In genomic region chr21:21397464-21397863, GRCh38 we compare ENCODE assay signal across 29 cellular contexts.
"Had no signal": no experiment of that assay in that cellular context is flagged by ENCODE, and none has a peak within 500 bp of the region (broad histone marks: within the 10 kb centered on the region; RNA-seq: fewer than 3 reads in every experiment).

No MANE protein-coding gene starts in this region.

- H3K27ac Mint-ChIP-seq: activated CD4-positive, alpha-beta memory T cell treated with anti-CD3 and anti-CD28 coated beads, Interleukin-2, amount 10 ng/mL, durations not matched to agents 7 days and 5 days; activated CD4-positive, alpha-beta T cell treated with anti-CD3 and anti-CD28 coated beads for 36 hours; activated CD4-positive, alpha-beta T cell treated with anti-CD3 and anti-CD28 coated beads, Interleukin-2, amount 10 ng/mL, durations not matched to agents 24 days and 14 days; activated naive CD4-positive, alpha-beta T cell treated with anti-CD3 and anti-CD28 coated beads for 36 hours; activated naive CD4-positive, alpha-beta T cell treated with anti-CD3 and anti-CD28 coated beads, Interleukin-2, amount 50 U/mL, for 24 hours; activated naive CD8-positive, alpha-beta T cell treated with anti-CD3 and anti-CD28 coated beads for 36 hours; activated naive CD8-positive, alpha-beta T cell treated with anti-CD3 and anti-CD28 coated beads, Interleukin-2, amount 50 U/mL, for 24 hours; activated T-cell treated with anti-CD3 and anti-CD28 coated beads, Interleukin-2, amount 50 U/mL, for 24 hours; activated T-cell treated with anti-CD3 and anti-CD28 coated beads, Interleukin-2, amount 50 U/mL, for 72 hours; activated T-helper 17 cell treated with anti-CD3 and anti-CD28 coated beads, Interleukin-2, amount 50 U/mL, for 72 hours had no signal

- H3K36me3 Mint-ChIP-seq: activated naive CD4-positive, alpha-beta T cell treated with anti-CD3 and anti-CD28 coated beads, Interleukin-2, amount 50 U/mL, for 24 hours; activated naive CD8-positive, alpha-beta T cell treated with anti-CD3 and anti-CD28 coated beads for 36 hours had no signal

- H3K9me3 ChIP-seq: adrenal gland, colonic mucosa had no signal

- H3K4me3 Mint-ChIP-seq: activated CD4-positive, alpha-beta memory T cell treated with anti-CD3 and anti-CD28 coated beads, Interleukin-2, amount 10 ng/mL, durations not matched to agents 7 days and 5 days; activated CD4-positive, alpha-beta T cell treated with anti-CD3 and anti-CD28 coated beads for 36 hours; activated CD4-positive, alpha-beta T cell treated with anti-CD3 and anti-CD28 coated beads, Interleukin-2, amount 10 ng/mL, durations not matched to agents 24 days and 14 days; activated naive CD4-positive, alpha-beta T cell treated with anti-CD3 and anti-CD28 coated beads for 36 hours; activated naive CD4-positive, alpha-beta T cell treated with anti-CD3 and anti-CD28 coated beads, Interleukin-2, amount 50 U/mL, for 24 hours; activated naive CD8-positive, alpha-beta T cell treated with anti-CD3 and anti-CD28 coated beads for 36 hours; activated naive CD8-positive, alpha-beta T cell treated with anti-CD3 and anti-CD28 coated beads, Interleukin-2, amount 50 U/mL, for 24 hours; activated T-cell treated with anti-CD3 and anti-CD28 coated beads, Interleukin-2, amount 50 U/mL, for 24 hours; activated T-cell treated with anti-CD3 and anti-CD28 coated beads, Interleukin-2, amount 50 U/mL, for 72 hours; activated T-helper 17 cell treated with anti-CD3 and anti-CD28 coated beads, Interleukin-2, amount 50 U/mL, for 72 hours had no signal

- H3K4me1 ChIP-seq: adrenal gland, body of pancreas, colonic mucosa, esophagus squamous epithelium, gastroesophageal sphincter had no signal

- H3K4me3 ChIP-seq: adrenal gland, body of pancreas, colonic mucosa, esophagus squamous epithelium, gastroesophageal sphincter had no signal

- FAIRE-seq: endometrium, endothelial cell of umbilical vein had no signal

- H3K27me3 ChIP-seq: adrenal gland, body of pancreas, colonic mucosa, esophagus squamous epithelium, gastroesophageal sphincter had no signal

- H3K36me3 ChIP-seq: adrenal gland, colonic mucosa, esophagus squamous epithelium, gastroesophageal sphincter had no signal

- ATAC-seq: activated CD4-positive, alpha-beta T cell treated with anti-CD3 and anti-CD28 coated beads for 36 hours; activated naive CD8-positive, alpha-beta T cell treated with anti-CD3 and anti-CD28 coated beads, Interleukin-2, amount 50 U/mL, for 24 hours; activated T-cell treated with anti-CD3 and anti-CD28 coated beads, Interleukin-2, amount 50 U/mL, for 72 hours; activated T-helper 17 cell treated with anti-CD3 and anti-CD28 coated beads, Interleukin-2, amount 50 U/mL, for 72 hours; body of pancreas; gastroesophageal sphincter had no signal

- H3K27ac ChIP-seq: adrenal gland, body of pancreas, colonic mucosa, epithelial cell of prostate, esophagus squamous epithelium, gastroesophageal sphincter had no signal

- H3K4me1 Mint-ChIP-seq: activated CD4-positive, alpha-beta memory T cell treated with anti-CD3 and anti-CD28 coated beads, Interleukin-2, amount 10 ng/mL, durations not matched to agents 7 days and 5 days; activated CD4-positive, alpha-beta T cell treated with anti-CD3 and anti-CD28 coated beads for 36 hours; activated CD4-positive, alpha-beta T cell treated with anti-CD3 and anti-CD28 coated beads, Interleukin-2, amount 10 ng/mL, durations not matched to agents 24 days and 14 days; activated naive CD4-positive, alpha-beta T cell treated with anti-CD3 and anti-CD28 coated beads, Interleukin-2, amount 50 U/mL, for 24 hours; activated naive CD8-positive, alpha-beta T cell treated with anti-CD3 and anti-CD28 coated beads for 36 hours; activated naive CD8-positive, alpha-beta T cell treated with anti-CD3 and anti-CD28 coated beads, Interleukin-2, amount 50 U/mL, for 24 hours; activated T-helper 17 cell treated with anti-CD3 and anti-CD28 coated beads, Interleukin-2, amount 50 U/mL, for 72 hours had no signal

- H3K27me3 Mint-ChIP-seq: activated CD4-positive, alpha-beta memory T cell treated with anti-CD3 and anti-CD28 coated beads, Interleukin-2, amount 10 ng/mL, durations not matched to agents 7 days and 5 days; activated CD4-positive, alpha-beta T cell treated with anti-CD3 and anti-CD28 coated beads for 36 hours; activated CD4-positive, alpha-beta T cell treated with anti-CD3 and anti-CD28 coated beads, Interleukin-2, amount 10 ng/mL, durations not matched to agents 24 days and 14 days; activated naive CD4-positive, alpha-beta T cell treated with anti-CD3 and anti-CD28 coated beads, Interleukin-2, amount 50 U/mL, for 24 hours; activated naive CD8-positive, alpha-beta T cell treated with anti-CD3 and anti-CD28 coated beads for 36 hours; activated naive CD8-positive, alpha-beta T cell treated with anti-CD3 and anti-CD28 coated beads, Interleukin-2, amount 50 U/mL, for 24 hours; activated T-cell treated with anti-CD3 and anti-CD28 coated beads, Interleukin-2, amount 50 U/mL, for 24 hours; activated T-helper 17 cell treated with anti-CD3 and anti-CD28 coated beads, Interleukin-2, amount 50 U/mL, for 72 hours had no signal

- DNase-seq: activated CD4-positive, alpha-beta memory T cell treated with anti-CD3 and anti-CD28 coated beads, Interleukin-2, amount 10 ng/mL, durations not matched to agents 7 days and 5 days; activated CD4-positive, alpha-beta T cell treated with anti-CD3 and anti-CD28 coated beads for 36 hours; activated CD4-positive, alpha-beta T cell treated with anti-CD3 and anti-CD28 coated beads, Interleukin-2, amount 10 ng/mL, durations not matched to agents 24 days and 14 days; activated CD4-positive, CD25-positive, alpha-beta regulatory T cell; activated CD4-positive, CD25-positive, alpha-beta regulatory T cell treated with anti-CD3 and anti-CD28 coated beads, Interleukin-2, amount 50 U/mL, for 72 hours; activated CD8-positive, alpha-beta memory T cell treated with anti-CD3 and anti-CD28 coated beads, Interleukin-2, amount 50 U/mL, for 48 hours; activated effector memory CD4-positive, alpha-beta T cell treated with anti-CD3 and anti-CD28 coated beads, Interleukin-2, amount 50 U/mL, for 16 hours; activated naive CD4-positive, alpha-beta T cell treated with anti-CD3 and anti-CD28 coated beads for 36 hours; activated naive CD8-positive, alpha-beta T cell treated with anti-CD3 and anti-CD28 coated beads for 36 hours; activated naive CD8-positive, alpha-beta T cell treated with anti-CD3 and anti-CD28 coated beads, Interleukin-2, amount 50 U/mL, for 24 hours; activated T-cell treated with anti-CD3 and anti-CD28 coated beads for 4 hours; activated T-cell treated with anti-CD3 and anti-CD28 coated beads, Interleukin-2, amount 50 U/mL, for 24 hours; activated T-cell treated with anti-CD3 and anti-CD28 coated beads, Interleukin-2, amount 50 U/mL, for 72 hours; adrenal gland; amygdala; body of pancreas; caudate nucleus; cerebellar nuclear complex; colonic mucosa; effector CD8-positive, alpha-beta T cell; esophagus squamous epithelium; foreskin melanocyte; T-helper 2 cell had no signal
